Comparison of ENCODE assay signal across 1 cellular context in the genomic region with DNA sequence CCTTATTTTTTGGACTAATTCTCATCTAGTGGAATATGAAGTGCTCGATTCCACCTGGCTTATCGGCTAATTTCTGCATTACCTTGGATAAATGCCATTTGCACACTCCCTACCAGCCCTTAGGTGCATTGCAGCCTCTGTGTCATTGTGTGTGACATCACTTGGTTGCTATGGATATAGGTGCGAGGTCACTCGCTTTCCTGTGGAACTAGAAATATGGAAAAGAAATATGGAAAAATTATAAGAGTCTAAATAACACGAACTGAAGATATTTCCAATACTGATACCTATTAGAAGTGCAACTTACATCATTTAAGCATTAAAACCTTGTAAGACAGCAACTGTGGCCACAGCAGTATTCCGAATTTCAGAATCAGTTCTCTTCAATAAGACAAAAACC.
TF ChIP-seq lines count a peak whose summit lies in the region.

No MANE protein-coding gene starts in this region.

TF ChIP-seq in H1, 55 proteins besides CTCF, POLR2A, EP300 and RAD21:
- TF ChIP-seq ZNF274 (IDR thresholded peaks at IDR 0.05; ENCODE audit: borderline replicate concordance, extremely low read depth, low read length) (no peak), CBX8 (IDR thresholded peaks at IDR 0.05; ENCODE audit: borderline replicate concordance, low read depth, low read length) (no peak), GABPA (IDR thresholded peaks at IDR 0.05; ENCODE audit: borderline replicate concordance, insufficient read depth, low read length) (no peak), SP4 (IDR thresholded peaks at IDR 0.05; ENCODE audit: low read length) (no peak), TCF12 (IDR thresholded peaks at IDR 0.05; ENCODE audit: low read depth, low read length) (no peak), CBX5 (IDR thresholded peaks at IDR 0.05; ENCODE audit: low read depth, low read length) (no peak), JUN (IDR thresholded peaks at IDR 0.05; ENCODE audit: low read depth, low read length) (no peak), FOSL1 (IDR thresholded peaks at IDR 0.05; ENCODE audit: insufficient read depth, low read depth, low read length) (no peak), RFX5 (IDR thresholded peaks at IDR 0.05; ENCODE audit: borderline replicate concordance, low read depth, low read length) (no peak), NANOG (IDR thresholded peaks at IDR 0.05; ENCODE audit: insufficient read depth, low read depth, low read length, poor library complexity, severe bottlenecking) (no peak), SP2 (IDR thresholded peaks at IDR 0.05; ENCODE audit: low read length) (no peak), KDM1A (IDR thresholded peaks at IDR 0.05; ENCODE audit: borderline replicate concordance, low read length) (no peak), KDM4A (IDR thresholded peaks at IDR 0.05; ENCODE audit: low read depth, low read length, severe bottlenecking) (no peak), SP1 (IDR thresholded peaks at IDR 0.05; ENCODE audit: low read depth, low read length) (no peak), SUZ12 (IDR thresholded peaks at IDR 0.05; ENCODE audit: low read length) (no peak), BRCA1 (IDR thresholded peaks at IDR 0.05; ENCODE audit: low read depth, low read length) (no peak)
- TF ChIP-seq, protein P1, sequence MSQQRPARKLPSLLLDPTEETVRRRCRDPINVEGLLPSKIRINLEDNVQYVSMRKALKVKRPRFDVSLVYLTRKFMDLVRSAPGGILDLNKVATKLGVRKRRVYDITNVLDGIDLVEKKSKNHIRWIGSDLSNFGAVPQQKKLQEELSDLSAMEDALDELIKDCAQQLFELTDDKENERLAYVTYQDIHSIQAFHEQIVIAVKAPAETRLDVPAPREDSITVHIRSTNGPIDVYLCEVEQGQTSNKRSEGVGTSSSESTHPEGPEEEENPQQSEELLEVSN (IDR thresholded peaks at IDR 0.05): no peak
- TF ChIP-seq, protein P2, sequence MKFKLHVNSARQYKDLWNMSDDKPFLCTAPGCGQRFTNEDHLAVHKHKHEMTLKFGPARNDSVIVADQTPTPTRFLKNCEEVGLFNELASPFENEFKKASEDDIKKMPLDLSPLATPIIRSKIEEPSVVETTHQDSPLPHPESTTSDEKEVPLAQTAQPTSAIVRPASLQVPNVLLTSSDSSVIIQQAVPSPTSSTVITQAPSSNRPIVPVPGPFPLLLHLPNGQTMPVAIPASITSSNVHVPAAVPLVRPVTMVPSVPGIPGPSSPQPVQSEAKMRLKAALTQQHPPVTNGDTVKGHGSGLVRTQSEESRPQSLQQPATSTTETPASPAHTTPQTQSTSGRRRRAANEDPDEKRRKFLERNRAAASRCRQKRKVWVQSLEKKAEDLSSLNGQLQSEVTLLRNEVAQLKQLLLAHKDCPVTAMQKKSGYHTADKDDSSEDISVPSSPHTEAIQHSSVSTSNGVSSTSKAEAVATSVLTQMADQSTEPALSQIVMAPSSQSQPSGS (IDR thresholded peaks at IDR 0.05; ENCODE audit: low read length): no peak
